In the genomic region with DNA sequence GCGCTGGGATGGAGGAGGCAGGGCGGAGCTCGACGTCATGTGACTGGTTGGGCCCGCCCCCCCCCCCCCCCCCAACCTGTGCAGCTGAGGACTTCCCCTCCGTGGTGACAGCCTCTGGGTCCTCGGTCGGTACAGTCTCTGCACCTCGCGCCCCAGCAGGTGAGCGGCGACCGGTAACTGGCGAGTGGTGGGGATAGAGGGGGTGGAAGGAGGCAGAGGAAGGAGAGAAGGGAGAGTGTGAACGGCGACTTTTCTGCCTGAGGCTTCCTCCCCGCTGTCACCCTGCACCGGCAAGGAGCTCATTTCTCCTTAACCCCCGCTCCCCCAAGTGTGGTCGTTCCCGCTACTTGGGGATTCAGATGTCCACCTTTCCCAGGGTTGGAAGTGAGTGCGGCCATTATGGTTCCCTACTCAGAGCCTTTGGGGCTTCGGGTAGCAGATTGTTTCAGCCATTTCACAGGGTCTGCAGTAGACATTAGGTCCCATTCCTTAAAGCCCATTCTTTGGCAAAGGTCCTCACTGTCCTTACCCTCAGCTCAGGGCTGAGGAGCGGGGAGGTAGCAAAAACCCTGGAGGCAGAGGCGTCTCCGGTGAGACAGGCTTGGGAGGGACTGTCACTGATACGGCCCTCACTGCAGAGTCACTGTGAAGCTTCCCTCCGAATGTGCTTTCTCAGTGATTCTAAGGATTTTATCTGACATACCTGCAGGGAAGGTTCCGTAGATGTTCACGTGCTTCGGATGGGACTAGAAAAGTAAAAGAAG, we compare ENCODE assay signal across 8 cellular contexts. TPM values are rescaled to one million over a fixed set of nuclear protein-coding genes. Genes with fewer than 3 reads are reported as not detected.
DNase-seq lines count a peak whose midpoint lies in the region; ATAC-seq, FAIRE-seq and TF ChIP-seq lines count a peak whose summit lies in the region.

A gene (plus strand): TSS at position 81 of the 764 bp plus-strand sequence. CDS start 31,719 bp downstream, outside the sequence.

- peak within 1 kb of the TSS; percentile 87 for H3K9ac ChIP-seq in BLaER1

- H3K9me3 Mint-ChIP-seq in progenitor cell of endocrine pancreas (ENCODE audit: low read depth): no peaks in the 10 kb centered on the region

- no peaks in the 10 kb centered on the region; the same call in 1 of the 2 replicates for H3K36me3 ChIP-seq in BLaER1
- 0 out of 2 replicates have a peak, but pooled peaks cover 3% of the 10 kb centered on the region for H3K36me3 ChIP-seq in SJCRH30
- H3K36me3 ChIP-seq in cardiac muscle cell: no peaks in the 10 kb centered on the region

- H3K4me1 Mint-ChIP-seq in progenitor cell of endocrine pancreas (ENCODE audit: low read depth): peaks cover 33% of the 10 kb centered on the region

- H3K9me3 ChIP-seq in BLaER1 (no peaks in the 10 kb centered on the region), SJCRH30 (replicated peaks) (no peaks in the 10 kb centered on the region), cardiac muscle cell (ENCODE audit: low read depth) (no peaks in the 10 kb centered on the region)

- DNase-seq in SJCRH30 (peak; percentile 32 to 53), cardiac muscle cell (ENCODE audit: low read depth in 1 of 2, low spot score in 1 of 2) (peak in 1 of 2 donors; percentile 74), progenitor cell of endocrine pancreas (ENCODE audit: low spot score, unreplicated experiment) (peak; percentile 51), urothelium cell line (ENCODE audit: low spot score) (peak; percentile 84)
- peak; percentile 70 for DNase-seq in activated naive CD4-positive, alpha-beta T cell treated with anti-CD3 and anti-CD28 coated beads, Interleukin-2, amount 50 U/mL, for 16 hours

- H4K20me1 ChIP-seq in BLaER1: peaks cover 34% of the 10 kb centered on the region

- peak within 1 kb of the TSS; percentile 87 for H3K4me2 ChIP-seq in BLaER1

- H3K27me3 ChIP-seq in BLaER1 (no peaks in the 10 kb centered on the region), SJCRH30 (no peaks in the 10 kb centered on the region), cardiac muscle cell (no peaks in the 10 kb centered on the region)

- TF ChIP-seq CTCF in cardiac muscle cell (IDR thresholded peaks at IDR 0.05; ENCODE audit: low read depth, low read length) (no peak), progenitor cell of endocrine pancreas (IDR thresholded peaks at IDR 0.05; ENCODE audit: unreplicated experiment) (no peak)

- peak within 1 kb of the TSS; percentile 98 for H3K27ac ChIP-seq in BLaER1
- H3K27ac ChIP-seq in SJCRH30: peak within 1 kb of the TSS; percentile 98
- H3K27ac ChIP-seq in cardiac muscle cell: peak within 1 kb of the TSS; percentile 99

- H3K4me3 ChIP-seq in BLaER1 (peak within 1 kb of the TSS; percentile 86), SJCRH30 (peak within 1 kb of the TSS; percentile 94), cardiac muscle cell (peak within 1 kb of the TSS; percentile 90)

- peak; percentile 43 for ATAC-seq in HG03196 (IDR thresholded peaks at IDR 0.05; ENCODE audit: unreplicated experiment)

- TF ChIP-seq POLR2A in GM18951 (IDR thresholded peaks at IDR 0.05; ENCODE audit: extremely low read depth, insufficient read depth, insufficient read length): peak; percentile 73

- H3K4me1 ChIP-seq in BLaER1: peaks cover 47% of the 10 kb centered on the region
- H3K4me1 ChIP-seq in SJCRH30: peaks cover 4% of the 10 kb centered on the region; the same call in 1 of the 2 replicates
- peaks cover 18% of the 10 kb centered on the region for H3K4me1 ChIP-seq in cardiac muscle cell (ENCODE audit: low read depth)

- FAIRE-seq in urothelium cell line (lab: Jason Lieb, UNC): peak; percentile 20

- no peaks in the 10 kb centered on the region for H3K36me3 Mint-ChIP-seq in progenitor cell of endocrine pancreas (ENCODE audit: insufficient read depth)

- in situ Hi-C loops in GM18951 (cut with MboI; ENCODE audit: low sequenced_read_pairs, unreplicated experiment): no loop called here

- peak within 1 kb of the TSS; percentile 97 for H3K4me3 Mint-ChIP-seq in progenitor cell of endocrine pancreas (ENCODE audit: low read depth)

- peak within 1 kb of the TSS; percentile 100 for H3K27ac Mint-ChIP-seq in progenitor cell of endocrine pancreas

- H3K27me3 Mint-ChIP-seq in progenitor cell of endocrine pancreas: no peaks in the 10 kb centered on the region

RNA-seq across cellular contexts. Expression of the gene that starts here (rescaled TPM):
- 43.0 and 47.5 TPM in 2 replicates for total RNA-seq in SJCRH30 (2014; rRNA removed; shearing (Covaris generic))
- total RNA-seq in cardiac muscle cell (27.6 and 33.0 TPM in 2 replicates), progenitor cell of endocrine pancreas (70.1 and 71.0 TPM in 2 replicates)
- polyA plus RNA-seq in cardiac muscle cell: 41.3 and 51.2 TPM in 2 replicates
